Comparison of ENCODE assay signal across 6 cellular contexts in genomic region chr10:106520698-106521097, GRCh38.
"Had no signal": no experiment of that assay in that cellular context is flagged by ENCODE, and none has a peak within 500 bp of the region (broad histone marks: within the 10 kb centered on the region; RNA-seq: fewer than 3 reads in every experiment).

No MANE protein-coding gene starts in this region.

- DNase-seq: GOT3, H7, HFFc6 had no signal

- ATAC-seq: HCT116, HepG2 had no signal

- H3K4me1 ChIP-seq: HAP-1 had no signal

- H3K9me3 ChIP-seq: HAP-1 had no signal

- H3K4me3 ChIP-seq: HAP-1 had no signal

- H3K36me3 ChIP-seq: HAP-1 had no signal
